ENCODE assay signal across 14 cellular contexts in the genomic region with DNA sequence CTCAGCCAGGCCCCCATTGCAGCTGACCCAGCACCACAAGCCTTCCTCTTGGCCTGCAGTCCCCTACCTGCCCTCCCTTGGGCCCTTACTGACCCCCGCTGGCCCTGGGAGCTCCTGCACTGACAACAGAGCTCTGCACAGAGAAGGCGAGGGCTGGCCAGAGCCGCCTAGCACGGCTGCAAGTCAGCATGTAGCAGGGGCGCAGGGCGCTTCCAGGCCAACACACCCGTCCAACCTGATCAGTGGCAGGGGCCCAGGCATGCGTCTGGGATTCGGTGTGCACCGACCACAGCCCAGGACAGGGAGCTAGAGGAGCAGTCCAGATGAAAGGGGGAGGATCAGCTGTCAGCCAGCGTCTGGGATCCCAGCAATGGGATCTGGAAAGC. TPM values are rescaled to one million over a fixed set of nuclear protein-coding genes. Genes with fewer than 3 reads are reported as not detected.
DNase-seq lines count a peak whose midpoint lies in the region; ATAC-seq and TF ChIP-seq lines count a peak whose summit lies in the region.
"Had no signal": no experiment of that assay in that cellular context is flagged by ENCODE, and none has a peak within 500 bp of the region (broad histone marks: within the 10 kb centered on the region; RNA-seq: fewer than 3 reads in every experiment).

No MANE protein-coding gene starts in this region.

- DNase-seq in Calu3 = peak; percentile 53
- DNase-seq in OCI-M1 (lab: John Stamatoyannopoulos, UW) = peak; percentile 6
- DNase-seq in chondrocyte (ENCODE audit: low spot score) = no peak
- DNase-seq in neural crest cell (ENCODE audit: low read depth, low spot score) = no peak
- no peak for DNase-seq in anterior cingulate cortex (lab: John Stamatoyannopoulos, UW)
- no peak for DNase-seq in NCI-H1417 treated with DMSO at 0.1 percent for 48 hours (lab: John Stamatoyannopoulos, UW)
- DNase-seq: activated B cell treated with CpG ODN at 0.5 μM for 24 hours; esophagus squamous epithelium; NCI-H1105 treated with DMSO at 0.1 percent for 48 hours; stimulated activated CD4-positive, alpha-beta T cell treated with anti-CD3 and anti-CD28 coated beads, Interleukin-2, amount 100 ng/mL, for 24 hours had no signal

- peak overlapping the region; percentile 64 for H3K27ac Mint-ChIP-seq in Calu3 (ENCODE audit: unreplicated experiment)
- H3K27ac Mint-ChIP-seq in chondrocyte (ENCODE audit: unreplicated experiment) = no peak overlapping the region
- no peak overlapping the region for H3K27ac Mint-ChIP-seq in neural crest cell (ENCODE audit: unreplicated experiment)
- H3K27ac Mint-ChIP-seq: activated B cell treated with CpG ODN at 0.5 μM for 24 hours; activated naive CD4-positive, alpha-beta T cell treated with anti-CD3 and anti-CD28 coated beads, Interleukin-2, amount 50 U/mL, for 24 hours had no signal

- CTCF ChIA-PET in Calu3 (lab: Charles Lee) = interaction anchor here (0.6 to 1.8 kb wide), 6 partner anchors 13 to 487 kb away, joined by 3 to 12 read pairs (median 3); no protein-coding TSS in a partner anchor

- ATAC-seq in GM19452 (IDR thresholded peaks at IDR 0.05; ENCODE audit: unreplicated experiment) (no peak), GM18519 (IDR thresholded peaks at IDR 0.05; ENCODE audit: low FRiP score, unreplicated experiment) (no peak)
- ATAC-seq: left lung had no signal

- H3K9me3 Mint-ChIP-seq in Calu3 (ENCODE audit: low read depth, unreplicated experiment) = no peaks in the 10 kb centered on the region
- H3K9me3 Mint-ChIP-seq in chondrocyte (ENCODE audit: low read depth) = no peaks in the 10 kb centered on the region
- H3K9me3 Mint-ChIP-seq in neural crest cell = no peaks in the 10 kb centered on the region
- H3K9me3 Mint-ChIP-seq: activated B cell treated with CpG ODN at 0.5 μM for 24 hours; activated naive CD4-positive, alpha-beta T cell treated with anti-CD3 and anti-CD28 coated beads, Interleukin-2, amount 50 U/mL, for 24 hours had no signal

- H3K4me3 Mint-ChIP-seq in Calu3 (ENCODE audit: low read depth, unreplicated experiment) = peak overlapping the region; percentile 42
- H3K4me3 Mint-ChIP-seq in chondrocyte (ENCODE audit: unreplicated experiment) = no peak overlapping the region
- H3K4me3 Mint-ChIP-seq in neural crest cell = peak overlapping the region; percentile 66
- H3K4me3 Mint-ChIP-seq: activated B cell treated with CpG ODN at 0.5 μM for 24 hours; activated naive CD4-positive, alpha-beta T cell treated with anti-CD3 and anti-CD28 coated beads, Interleukin-2, amount 50 U/mL, for 24 hours had no signal

- H3K36me3 Mint-ChIP-seq in Calu3 (ENCODE audit: insufficient read depth, unreplicated experiment) = peaks cover 43% of the 10 kb centered on the region
- no peaks in the 10 kb centered on the region for H3K36me3 Mint-ChIP-seq in chondrocyte (ENCODE audit: low read depth)
- H3K36me3 Mint-ChIP-seq in neural crest cell (ENCODE audit: low read depth) = peaks cover 2% of the 10 kb centered on the region
- H3K36me3 Mint-ChIP-seq: activated naive CD4-positive, alpha-beta T cell treated with anti-CD3 and anti-CD28 coated beads, Interleukin-2, amount 50 U/mL, for 24 hours had no signal

- peaks cover 48% of the 10 kb centered on the region for H3K4me1 Mint-ChIP-seq in Calu3 (ENCODE audit: low read depth, unreplicated experiment)
- H3K4me1 Mint-ChIP-seq in chondrocyte (ENCODE audit: low read depth) = peaks cover 5% of the 10 kb centered on the region
- peaks cover 37% of the 10 kb centered on the region for H3K4me1 Mint-ChIP-seq in neural crest cell
- H3K4me1 Mint-ChIP-seq: activated naive CD4-positive, alpha-beta T cell treated with anti-CD3 and anti-CD28 coated beads, Interleukin-2, amount 50 U/mL, for 24 hours had no signal

- intact Hi-C loops in Calu3 (cut with micrococcal nuclease; ENCODE audit: unreplicated experiment) = no loop called here

- no TSS peak for BruUV-seq in Calu3 (replicated peaks; lab: Mats Ljungman, UMichigan)

- H3K27me3 Mint-ChIP-seq in Calu3 (ENCODE audit: unreplicated experiment) = no peaks in the 10 kb centered on the region
- H3K27me3 Mint-ChIP-seq in chondrocyte (ENCODE audit: low read depth) = peaks cover 19% of the 10 kb centered on the region
- H3K27me3 Mint-ChIP-seq in neural crest cell (ENCODE audit: low read depth) = peaks cover 44% of the 10 kb centered on the region

- TF ChIP-seq CTCF in Calu3 (IDR thresholded peaks at IDR 0.05; ENCODE audit: unreplicated experiment) (no peak), chondrocyte (IDR thresholded peaks at IDR 0.05) (peak; percentile 22), neural crest cell (conservative IDR thresholded peaks at IDR 0.05) (no peak)

RNA-seq across cellular contexts. Expression of gene WNT7B, which starts 7.6 kb away (rescaled TPM):
- 97.0 and 100.0 TPM in 2 replicates for total RNA-seq in Calu3 (2022)
- total RNA-seq in chondrocyte = 0.15 to 1.1 TPM (median 0.18 TPM) in 3 replicates
- total RNA-seq in neural crest cell = 12.6 and 14.2 TPM in 2 replicates
- total RNA-seq: activated B cell treated with CpG ODN at 0.5 μM for 24 hours had no signal

Comparison
In these comparisons a context has a peak if more than half of its experiments do, and no peak if none do; other contexts are left out.
1. DNase-seq: peak in Calu3 (single experiment) and OCI-M1 (single experiment); none in chondrocyte (single experiment), neural crest cell (single experiment), anterior cingulate cortex (0 of 58) and NCI-H1417 treated with DMSO at 0.1 percent for 48 hours (single experiment).